In the genomic region with DNA sequence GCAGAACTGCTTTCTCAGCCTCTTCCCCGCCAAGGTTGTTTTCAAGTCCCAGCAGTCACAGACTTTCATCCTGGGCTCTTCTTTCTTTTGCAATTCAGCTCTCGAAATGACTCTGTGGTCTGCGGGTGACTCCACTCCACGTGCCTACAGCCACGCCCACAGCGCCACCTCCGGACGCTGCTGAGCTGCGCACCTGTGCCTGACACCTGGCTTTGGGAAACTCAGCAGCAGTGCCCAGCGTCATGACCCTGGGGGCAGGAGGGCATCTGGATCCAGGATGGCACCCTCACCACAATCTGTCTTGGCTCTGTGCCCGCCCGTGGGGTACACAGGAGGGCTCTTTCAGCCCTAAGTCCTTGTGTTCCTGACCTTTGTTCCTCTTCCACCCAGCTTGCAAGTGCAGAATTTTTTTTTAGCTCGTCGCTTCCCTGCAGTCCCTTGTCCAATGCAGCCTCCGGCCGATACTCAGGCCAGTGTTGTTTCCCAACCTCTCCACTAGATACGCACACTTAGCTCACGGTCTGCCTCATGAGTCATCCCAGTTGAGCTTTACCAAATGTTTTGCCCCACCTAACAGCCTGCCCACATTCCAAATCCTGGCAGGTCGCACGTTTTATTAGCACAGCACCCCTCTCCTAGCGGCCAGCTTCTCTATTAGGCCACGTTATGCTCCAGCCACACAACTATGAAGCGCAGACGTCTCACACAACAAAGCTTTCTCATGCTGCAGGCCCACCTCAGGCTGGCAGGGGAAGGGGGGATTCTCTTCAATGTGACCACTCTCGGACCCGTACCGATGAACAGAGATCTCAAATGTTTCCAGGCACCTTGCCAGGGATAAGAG, we compare ENCODE assay signal across 8 cellular contexts. TPM values are rescaled to one million over a fixed set of nuclear protein-coding genes. Genes with fewer than 3 reads are reported as not detected.
A peak's percentile ranks its signal among the peaks of the same experiment; 100 is the strongest.
DNase-seq lines count a peak whose midpoint lies in the region; ATAC-seq, FAIRE-seq and TF ChIP-seq lines count a peak whose summit lies in the region.

No MANE protein-coding gene starts in this region.

- CTCF ChIA-PET in H1 (lab: Charles Lee; ENCODE audit: partially characterized antibody), result interaction anchor here (0.7 to 4.8 kb wide), 14 partner anchors 9 to 680 kb away, joined by 3 to 37 read pairs (median 4); a partner anchor contains a TSS

- H3K56ac ChIP-seq in H1 (replicated peaks; ENCODE audit: insufficient read length, low read depth, low read length), result no peak overlapping the region

- no peak overlapping the region for H2BK20ac ChIP-seq in H1 (ENCODE audit: low read length)

- TF ChIP-seq POLR2A in GM12892 (IDR thresholded peaks at IDR 0.05; ENCODE audit: low read depth, low read length) (0 out of 2 replicates have a peak, but pooled peaks have one; percentile 15), H1 (IDR thresholded peaks at IDR 0.05; ENCODE audit: control extremely low read depth in 1 of 2, low read depth in 2 of 2, low read length in 2 of 2) (no peak)

- TF ChIP-seq CTCF in H1 (IDR thresholded peaks at IDR 0.05; ENCODE audit: control extremely low read depth in 1 of 3, insufficient read depth in 1 of 3, low read depth in 1 of 3, low read length in 3 of 3), result peak in 2 of 3 experiments; percentile 76 to 86; a peak in 3 of 4 replicates
- no peak for TF ChIP-seq CTCF in omental fat pad (IDR thresholded peaks at IDR 0.05)
- no peak for TF ChIP-seq CTCF in dorsolateral prefrontal cortex (IDR thresholded peaks at IDR 0.05 in 54 of 56, conservative IDR thresholded peaks at IDR 0.05 in 2 of 56; ENCODE audit: low read depth in 1 of 56, partially characterized antibody in 56 of 56)

- no peak overlapping the region for H3K23ac ChIP-seq in H1 (ENCODE audit: insufficient read length)

- peaks cover 0 to 11% of the 10 kb centered on the region in 2 experiments; a peak in 1 of 4 replicates for H3K79me2 ChIP-seq in H1 (ENCODE audit: control insufficient read depth in 1 of 2, insufficient read depth in 2 of 2, low read length in 2 of 2)

- no peaks in the 10 kb centered on the region for H3K23me2 ChIP-seq in H1 (ENCODE audit: low read depth, low read length)

- DNase-seq in GM12892 (ENCODE audit: insufficient read length), result no peak
- peak; percentile 90 for DNase-seq in MV-4-11 (lab: John Stamatoyannopoulos, UW)
- DNase-seq in activated CD4-positive, alpha-beta T cell treated with anti-CD3 and anti-CD28 coated beads, Interleukin-2, amount 50 U/mL, for 4 hours, result peak; percentile 76
- DNase-seq in H1 (ENCODE audit: low read depth in 1 of 2, low spot score in 2 of 2), result peak in 1 of 2 experiments; percentile 74
- peak; percentile 32 for DNase-seq in omental fat pad (ENCODE audit: low spot score)
- no peak for DNase-seq in NCI-H345 treated with DMSO at 0.1 percent for 48 hours (lab: John Stamatoyannopoulos, UW; ENCODE audit: unreplicated experiment)
- no peak for DNase-seq in dorsolateral prefrontal cortex
- no peak for DNase-seq in retina

- peaks cover 12 to 22% of the 10 kb centered on the region in 2 experiments for H4K20me1 ChIP-seq in H1 (replicated peaks in 1 of 2; ENCODE audit: control insufficient read depth in 1 of 2, insufficient read depth in 2 of 2, low read length in 2 of 2)

- FAIRE-seq in GM12892 (lab: Jason Lieb, UNC), result peak; percentile 95
- FAIRE-seq in H1 (lab: Jason Lieb, UNC), result no peak

- H3K27me3 ChIP-seq in H1 (replicated peaks in 1 of 4; ENCODE audit: control insufficient read depth in 3 of 4, extremely low read depth in 1 of 4, insufficient read depth in 3 of 4, low read length in 3 of 4) (no peaks in the 10 kb centered on the region), dorsolateral prefrontal cortex (no peaks in the 10 kb centered on the region)

- 65% methylated on average over 27 of the region's 27 CpGs; no CpG with 5 or more reads in 1 of the 2 experiments for WGBS in H1 (ENCODE audit: extremely low coverage in 1 of 2, insufficient coverage in 1 of 2, insufficient read length in 1 of 2, insufficient replicate concordance in 2 of 2, low coverage in 1 of 2, low lambda C conversion rate in 2 of 2, missing lambda C conversion rate in 1 of 2), 2 experiments

- no peak for TF ChIP-seq EP300 in H1 (IDR thresholded peaks at IDR 0.05; ENCODE audit: borderline replicate concordance in 1 of 2, low read depth in 2 of 2, low read length in 2 of 2)

- H3K9me3 ChIP-seq in H1 (ENCODE audit: insufficient read depth in 2 of 2, low read depth in 1 of 2, low read length in 1 of 2), result no peaks in the 10 kb centered on the region

- H3K4me3 ChIP-seq in H1 (ENCODE audit: extremely low read depth in 1 of 4, insufficient read depth in 2 of 4, low read depth in 3 of 4, low read length in 4 of 4) (no peak overlapping the region), dorsolateral prefrontal cortex (peak overlapping the region in 1 of 59 donors; percentile 6)

- no peak overlapping the region for H2BK15ac ChIP-seq in H1 (ENCODE audit: low read length)

- H3K36me3 ChIP-seq in H1 (ENCODE audit: control insufficient read depth in 2 of 4, insufficient read depth in 4 of 4, low read length in 3 of 4), result no peaks in the 10 kb centered on the region

- no peak overlapping the region for H3K18ac ChIP-seq in H1 (ENCODE audit: extremely low read depth, low read length)

- no peak overlapping the region for H2AFZ ChIP-seq in H1 (ENCODE audit: low read length)

- no peak overlapping the region for H3K4ac ChIP-seq in H1 (replicated peaks; ENCODE audit: insufficient read length, low read depth, low read length)

- H3K27ac ChIP-seq in H1 (ENCODE audit: low read depth, low read length) (no peak overlapping the region), dorsolateral prefrontal cortex (peak overlapping the region in 13 of 59 donors; percentile 7 to 48 (median 33))

- peaks cover 0 to 12% (median 1%) of the 10 kb centered on the region in 4 experiments; a peak in 6 of 7 replicates for H3K4me1 ChIP-seq in H1 (replicated peaks in 1 of 4; ENCODE audit: control insufficient read depth in 3 of 4, insufficient read depth in 4 of 4, low read length in 3 of 4)

- H4K91ac ChIP-seq in H1 (replicated peaks; ENCODE audit: insufficient read length, low read length), result no peak overlapping the region

- peak; percentile 19 to 52; a peak in 3 of 4 replicates for TF ChIP-seq RAD21 in H1 (IDR thresholded peaks at IDR 0.05 in 1 of 2, conservative IDR thresholded peaks at IDR 0.05 in 1 of 2; ENCODE audit: low read depth in 2 of 2, low read length in 2 of 2)

- H2AK5ac ChIP-seq in H1 (ENCODE audit: low read depth, low read length), result no peak overlapping the region

- H2BK120ac ChIP-seq in H1 (replicated peaks; ENCODE audit: low read depth, low read length), result no peak overlapping the region

- H3K14ac ChIP-seq in H1 (ENCODE audit: insufficient read length), result no peak overlapping the region

- no peak overlapping the region for H3K4me2 ChIP-seq in H1 (ENCODE audit: insufficient read depth in 1 of 2, low read depth in 2 of 2, low read length in 2 of 2)

- no peak overlapping the region for H2BK5ac ChIP-seq in H1 (ENCODE audit: low read depth, low read length)

- H2BK12ac ChIP-seq in H1 (ENCODE audit: low read depth, low read length), result no peak overlapping the region

- H3K9ac ChIP-seq in H1 (replicated peaks in 1 of 4; ENCODE audit: extremely low read depth in 1 of 4, low read depth in 3 of 4, low read length in 3 of 4), result no peak overlapping the region

- no peak overlapping the region; the same call in 1 of the 2 replicates for H4K8ac ChIP-seq in H1 (ENCODE audit: extremely low read depth, insufficient read depth, low read length)

- H3K79me1 ChIP-seq in H1 (ENCODE audit: low read depth, low read length), result peaks cover 7% of the 10 kb centered on the region

- H4K5ac ChIP-seq in H1 (ENCODE audit: insufficient read length, low read depth, low read length), result no peak overlapping the region

- intact Hi-C loops in dorsolateral prefrontal cortex (cut with DNase I), result loop anchor here in 1 of 2 donors (5.0 kb wide), 1 partner anchor 122 kb away; no protein-coding TSS in a partner anchor

- peak; percentile 94 for ATAC-seq in omental fat pad (ENCODE audit: low FRiP score)

- POLR2A ChIA-PET in H1 (lab: Charles Lee; ENCODE audit: partially characterized antibody), result interaction anchor here (0.7 to 1.2 kb wide), 3 partner anchors 9 to 144 kb away, joined by 3 to 4 read pairs (median 3); a partner anchor contains a TSS

RNA-seq across cellular contexts. Expression of a gene that starts 6.5 kb away (rescaled TPM):
- polyA plus RNA-seq in GM12892 (2012; ENCODE audit: missing spikeins), result 12.0 TPM
- 39.8 and 40.7 TPM in 2 replicates for total RNA-seq in H1 (2021; fragmentation: NEBNext Ultra II Directional; extraction: Animal tissue kit (Norgen Biotek cat#: 25700))
- polyA plus RNA-seq in H1 (2011; rRNA removed), result 30.7 and 44.5 TPM in 2 replicates
- polyA plus RNA-seq in H1 (2011; cell fraction: cytosol; rRNA removed), result 44.8 TPM
- polyA plus RNA-seq in H1 (2011; cell fraction: nucleus; rRNA removed), result 302 TPM
- polyA plus RNA-seq in H1 (2012, experiment 1 of 2), result 32.9 to 47.0 TPM (median 38.8 TPM) in 4 replicates
- 20.9 TPM for polyA plus RNA-seq in H1 (2012, experiment 2 of 2)
- 23.2 TPM for polyA plus RNA-seq in H1 (2013, experiment 1 of 2)
- 19.7 TPM for polyA plus RNA-seq in H1 (2013, experiment 2 of 2)
- 12.4 and 12.5 TPM in 2 replicates for polyA minus RNA-seq in H1 (2011; rRNA and poly(A)+ RNA removed)
- polyA minus RNA-seq in H1 (2011; cell fraction: cytosol; rRNA and poly(A)+ RNA removed), result 21.1 TPM
- polyA minus RNA-seq in H1 (2011; cell fraction: nucleus; rRNA and poly(A)+ RNA removed), result 62.2 TPM
- 10 to 100 TPM; 11.6 to 22.6 (median 17.7) TPM for total RNA-seq in omental fat pad
- total RNA-seq in dorsolateral prefrontal cortex, result 10 to 100 TPM; 25.6 to 70.0 (median 40.7) TPM

RNA-seq across cellular contexts. Expression of a gene that starts 11.7 kb away (rescaled TPM):
- 10.2 TPM for polyA plus RNA-seq in GM12892 (2012; ENCODE audit: missing spikeins)
- total RNA-seq in H1 (2021; fragmentation: NEBNext Ultra II Directional; extraction: Animal tissue kit (Norgen Biotek cat#: 25700)), result 11.3 and 11.7 TPM in 2 replicates
- 9.0 and 13.5 TPM in 2 replicates for polyA plus RNA-seq in H1 (2011; rRNA removed)
- polyA plus RNA-seq in H1 (2011; cell fraction: cytosol; rRNA removed), result 7.2 TPM
- polyA plus RNA-seq in H1 (2011; cell fraction: nucleus; rRNA removed), result 23.2 TPM
- polyA plus RNA-seq in H1 (2012, experiment 1 of 2), result 7.1 to 11.6 TPM (median 11.6 TPM) in 4 replicates
- polyA plus RNA-seq in H1 (2012, experiment 2 of 2), result 12.3 TPM
- polyA plus RNA-seq in H1 (2013, experiment 1 of 2), result 7.8 TPM
- polyA plus RNA-seq in H1 (2013, experiment 2 of 2), result 8.7 TPM
- polyA minus RNA-seq in H1 (2011; rRNA and poly(A)+ RNA removed), result 3.0 and 3.4 TPM in 2 replicates
- 11.2 TPM for polyA minus RNA-seq in H1 (2011; cell fraction: cytosol; rRNA and poly(A)+ RNA removed)
- polyA minus RNA-seq in H1 (2011; cell fraction: nucleus; rRNA and poly(A)+ RNA removed), result 10.5 TPM
- total RNA-seq in omental fat pad (10 to 100 TPM; 41.6 to 97.4 (median 71.8) TPM), dorsolateral prefrontal cortex (10 to 100 TPM; 16.7 to 49.1 (median 26.4) TPM)

RNA-seq across cellular contexts. Expression of a gene that starts 19.8 kb away (rescaled TPM):
- polyA plus RNA-seq in GM12892 (2012; ENCODE audit: missing spikeins), result 7.3 TPM
- total RNA-seq in H1 (2021; fragmentation: NEBNext Ultra II Directional; extraction: Animal tissue kit (Norgen Biotek cat#: 25700)), result 1.3 and 2.1 TPM in 2 replicates
- 2.3 and 3.3 TPM in 2 replicates for polyA plus RNA-seq in H1 (2011; rRNA removed)
- 2.8 TPM for polyA plus RNA-seq in H1 (2011; cell fraction: cytosol; rRNA removed)
- 2.2 TPM for polyA plus RNA-seq in H1 (2011; cell fraction: nucleus; rRNA removed)
- polyA plus RNA-seq in H1 (2012, experiment 1 of 2), result 1.6 to 2.9 TPM (median 1.9 TPM) in 4 replicates
- 2.8 TPM for polyA plus RNA-seq in H1 (2012, experiment 2 of 2)
- polyA plus RNA-seq in H1 (2013, experiment 1 of 2), result 1.5 TPM
- 1.8 TPM for polyA plus RNA-seq in H1 (2013, experiment 2 of 2)
- 1.1 and 4.7 TPM in 2 replicates for polyA minus RNA-seq in H1 (2011; rRNA and poly(A)+ RNA removed)
- polyA minus RNA-seq in H1 (2011; cell fraction: cytosol; rRNA and poly(A)+ RNA removed), result 0.88 TPM
- polyA minus RNA-seq in H1 (2011; cell fraction: nucleus; rRNA and poly(A)+ RNA removed), result 7.1 TPM
- total RNA-seq in omental fat pad, result 1 to 10 TPM; 3.3 to 5.5 (median 4.7) TPM
- 10 to 100 TPM in 56 of 120 experiments, 1 to 10 TPM in 64; 5.5 to 19.0 (median 9.5) TPM for total RNA-seq in dorsolateral prefrontal cortex

RNA-seq across cellular contexts. Expression of a gene that starts 22.2 kb away (rescaled TPM):
- polyA plus RNA-seq in GM12892 (2012; ENCODE audit: missing spikeins), result 9.9 TPM
- total RNA-seq in H1 (2021; fragmentation: NEBNext Ultra II Directional; extraction: Animal tissue kit (Norgen Biotek cat#: 25700)), result 4.5 and 5.4 TPM in 2 replicates
- 4.8 and 6.4 TPM in 2 replicates for polyA plus RNA-seq in H1 (2011; rRNA removed)
- 5.1 TPM for polyA plus RNA-seq in H1 (2011; cell fraction: cytosol; rRNA removed)
- 10.3 TPM for polyA plus RNA-seq in H1 (2011; cell fraction: nucleus; rRNA removed)
- 3.3 to 4.5 TPM (median 4.0 TPM) in 4 replicates for polyA plus RNA-seq in H1 (2012, experiment 1 of 2)
- 4.1 TPM for polyA plus RNA-seq in H1 (2012, experiment 2 of 2)
- polyA plus RNA-seq in H1 (2013, experiment 1 of 2), result 1.4 TPM
- polyA plus RNA-seq in H1 (2013, experiment 2 of 2), result 2.1 TPM
- 8.1 and 10.0 TPM in 2 replicates for polyA minus RNA-seq in H1 (2011; rRNA and poly(A)+ RNA removed)
- polyA minus RNA-seq in H1 (2011; cell fraction: cytosol; rRNA and poly(A)+ RNA removed), result 3.9 TPM
- polyA minus RNA-seq in H1 (2011; cell fraction: nucleus; rRNA and poly(A)+ RNA removed), result 15.7 TPM
- total RNA-seq in omental fat pad (10 to 100 TPM in 3 of 4 donors, 1 to 10 TPM in 1; 8.3 to 23.2 (median 16.7) TPM), dorsolateral prefrontal cortex (10 to 100 TPM; 14.0 to 42.7 (median 25.5) TPM)

RNA-seq across cellular contexts. Expression of a gene that starts 45.3 kb away (rescaled TPM):
- polyA plus RNA-seq in GM12892 (2012; ENCODE audit: missing spikeins), result 1.1 TPM
- 0.29 TPM in 1 of 2 replicates, not detected in the other for total RNA-seq in H1 (2021; fragmentation: NEBNext Ultra II Directional; extraction: Animal tissue kit (Norgen Biotek cat#: 25700))
- polyA plus RNA-seq in H1 (2011; rRNA removed), result 0.47 and 0.67 TPM in 2 replicates
- 0.70 TPM for polyA plus RNA-seq in H1 (2011; cell fraction: cytosol; rRNA removed)
- polyA plus RNA-seq in H1 (2011; cell fraction: nucleus; rRNA removed), result 2.6 TPM
- polyA plus RNA-seq in H1 (2012, experiment 1 of 2), result 0.23 to 0.51 TPM (median 0.37 TPM) in 4 replicates
- 0.29 TPM for polyA plus RNA-seq in H1 (2012, experiment 2 of 2)
- 0.24 TPM for polyA plus RNA-seq in H1 (2013, experiment 1 of 2)
- polyA plus RNA-seq in H1 (2013, experiment 2 of 2), result 0.13 TPM
- polyA minus RNA-seq in H1 (2011; rRNA and poly(A)+ RNA removed), result not detected in 2 replicates
- not detected for polyA minus RNA-seq in H1 (2011; cell fraction: cytosol; rRNA and poly(A)+ RNA removed)
- 0.30 TPM for polyA minus RNA-seq in H1 (2011; cell fraction: nucleus; rRNA and poly(A)+ RNA removed)
- total RNA-seq in omental fat pad, result 1 to 10 TPM; 1.3 to 2.4 (median 1.9) TPM
- 10 to 100 TPM in 4 of 120 experiments, 1 to 10 TPM in 116; 1.7 to 14.3 (median 4.9) TPM for total RNA-seq in dorsolateral prefrontal cortex

Comparison
In these comparisons a context has a peak if more than half of its experiments do, and no peak if none do; other contexts are left out.
1. DNase-seq: peak in MV-4-11 (single experiment), activated CD4-positive, alpha-beta T cell treated with anti-CD3 and anti-CD28 coated beads, Interleukin-2, amount 50 U/mL, for 4 hours (2 of 2) and omental fat pad (single experiment); none in GM12892 (single experiment), NCI-H345 treated with DMSO at 0.1 percent for 48 hours (single experiment), dorsolateral prefrontal cortex (0 of 10) and retina (single experiment).
2. CTCF ChIP-seq: peak in H1 (2 of 3); none in omental fat pad (0 of 3) and dorsolateral prefrontal cortex (0 of 56).